Comparison of ENCODE assay signal across 13 cellular contexts in genomic region chr14:75191100-75191499, GRCh38.
"Had no signal": no experiment of that assay in that cellular context is flagged by ENCODE, and none has a peak within 500 bp of the region (broad histone marks: within the 10 kb centered on the region; RNA-seq: fewer than 3 reads in every experiment).

No MANE protein-coding gene starts in this region.

- ATAC-seq: esophagus mucosa, natural killer cell had no signal

- H3K9me3 Mint-ChIP-seq: immature natural killer cell, natural killer cell, neural crest cell had no signal

- H3K36me3 Mint-ChIP-seq: immature natural killer cell, mesothelial cell of epicardium, natural killer cell had no signal

- H3K4me3 ChIP-seq: suprapubic skin, tibial artery, upper lobe of left lung, vagina had no signal

- H3K27ac Mint-ChIP-seq: immature natural killer cell, mesothelial cell of epicardium, natural killer cell had no signal

- H3K27ac ChIP-seq: suprapubic skin, tibial artery, upper lobe of left lung, vagina had no signal

- H3K4me1 ChIP-seq: suprapubic skin, tibial artery, vagina had no signal

- H3K36me3 ChIP-seq: suprapubic skin, tibial artery, upper lobe of left lung, vagina had no signal

- H3K27me3 ChIP-seq: suprapubic skin, tibial artery, upper lobe of left lung, vagina had no signal

- H3K9me3 ChIP-seq: suprapubic skin, tibial artery, upper lobe of left lung, vagina had no signal

- H3K4me3 Mint-ChIP-seq: immature natural killer cell, mesothelial cell of epicardium, natural killer cell, neural crest cell had no signal

- H3K4me1 Mint-ChIP-seq: neural crest cell had no signal

- DNase-seq: effector memory CD4-positive, alpha-beta T cell; immature natural killer cell; natural killer cell; small intestine; stimulated activated CD4-positive, alpha-beta T cell treated with anti-CD3 and anti-CD28 coated beads, Interleukin-12 subunit alpha, Interleukin-12 subunit beta, amount 100 ng/mL, for 4 hours; stimulated activated naive CD4-positive, alpha-beta T cell treated with Interleukin-2 at 50 U/mL for 16 hours; tibial artery had no signal
